In genomic region chr7:6730343-6730633, GRCh38 we compare ENCODE assay signal across 8 cellular contexts. TPM values are rescaled to one million over a fixed set of nuclear protein-coding genes. Genes with fewer than 3 reads are reported as not detected.
A peak's percentile ranks its signal among the peaks of the same experiment; 100 is the strongest.
DNase-seq lines count a peak whose midpoint lies in the region; ATAC-seq and TF ChIP-seq lines count a peak whose summit lies in the region.

No MANE protein-coding gene starts in this region.

- H3K27me3 Mint-ChIP-seq in MCF 10A (ENCODE audit: insufficient read depth, unreplicated experiment): no peaks in the 10 kb centered on the region

- intact Hi-C loops in MCF 10A (cut with micrococcal nuclease): no loop called here
- intact Hi-C loops in uterus (cut with DNase I; ENCODE audit: low total_unique reads): no loop called here

- H3K9me3 Mint-ChIP-seq in MCF 10A (ENCODE audit: unreplicated experiment): no peaks in the 10 kb centered on the region

- peaks cover 31 to 39% (median 33%) of the 10 kb centered on the region in 11 experiments for H3K36me3 ChIP-seq in BLaER1 treated with 17β-estradiol and CSF1 and Interleukin-3, amounts not matched to agents 10 nM and 100 nM
- peaks cover 27% of the 10 kb centered on the region for H3K36me3 ChIP-seq in HUES48 (ENCODE audit: control insufficient read depth, insufficient read depth, low read length)
- peaks cover 5 to 6% of the 10 kb centered on the region in 2 donors for H3K36me3 ChIP-seq in lung (ENCODE audit: control insufficient read depth in 2 of 2, insufficient read depth in 2 of 2, low read length in 2 of 2)
- H3K36me3 ChIP-seq in uterus: no peaks in the 10 kb centered on the region

- H3K4me3 Mint-ChIP-seq in MCF 10A (ENCODE audit: unreplicated experiment): peak overlapping the region; percentile 85

- H4K20me1 ChIP-seq in BLaER1 treated with 17β-estradiol and CSF1 and Interleukin-3, amounts not matched to agents 10 nM and 100 nM: peaks cover 0 to 23% (median 14%) of the 10 kb centered on the region in 11 experiments; a peak in 11 of 22 replicates

- no TSS peak for BruUV-seq in MCF 10A (replicated peaks; lab: Mats Ljungman, UMichigan)

- peaks cover 10% of the 10 kb centered on the region for H3K4me1 Mint-ChIP-seq in MCF 10A (ENCODE audit: insufficient read depth, unreplicated experiment)

- TF ChIP-seq CTCF in MCF 10A (IDR thresholded peaks at IDR 0.05; ENCODE audit: unreplicated experiment) (no peak), lung (IDR thresholded peaks at IDR 0.05; ENCODE audit: control extremely low read depth, extremely low read depth) (no peak), uterus (IDR thresholded peaks at IDR 0.05) (no peak)

- WGBS in lung, 2 donors: 1 to 4% methylated on average over 17 to 18 of the region's 18 CpGs

- H3K4me1 ChIP-seq in BLaER1 treated with 17β-estradiol and CSF1 and Interleukin-3, amounts not matched to agents 10 nM and 100 nM: peaks cover 18 to 30% (median 25%) of the 10 kb centered on the region in 10 experiments
- H3K4me1 ChIP-seq in HUES48 (ENCODE audit: control insufficient read depth, insufficient read depth, low read length) (no peaks in the 10 kb centered on the region), lung (ENCODE audit: control insufficient read depth in 2 of 2, insufficient read depth in 2 of 2, low read length in 2 of 2) (peaks cover 0 to 4% of the 10 kb centered on the region in 2 donors), uterus (no peaks in the 10 kb centered on the region)

- H3K4me2 ChIP-seq in BLaER1 treated with 17β-estradiol and CSF1 and Interleukin-3, amounts not matched to agents 10 nM and 100 nM: peak overlapping the region; percentile 80 to 97 (median 90)

- POLR2A ChIA-PET in MCF 10A (lab: Yijun Ruan, JAX): no interaction called here

- peak overlapping the region; percentile 90 to 98 (median 95) for H3K9ac ChIP-seq in BLaER1 treated with 17β-estradiol and CSF1 and Interleukin-3, amounts not matched to agents 10 nM and 100 nM
- peak overlapping the region; percentile 80 for H3K9ac ChIP-seq in HUES48 (ENCODE audit: low read depth, low read length)

- DNase-seq in MCF 10A (ENCODE audit: unreplicated experiment): no peak
- DNase-seq in lung (ENCODE audit: low spot score): no peak
- DNase-seq in uterus: no peak

- peak overlapping the region; percentile 85 to 99 (median 94) for H3K4me3 ChIP-seq in BLaER1 treated with 17β-estradiol and CSF1 and Interleukin-3, amounts not matched to agents 10 nM and 100 nM
- H3K4me3 ChIP-seq in HUES48 (ENCODE audit: low read depth, low read length): peak overlapping the region; percentile 83
- H3K4me3 ChIP-seq in lung: peak overlapping the region; percentile 97
- H3K4me3 ChIP-seq in uterus: peak overlapping the region; percentile 47 to 79

- no peak for TF ChIP-seq POLR2A in uterus (IDR thresholded peaks at IDR 0.05)

- no peaks in the 10 kb centered on the region for H3K27me3 ChIP-seq in BLaER1 treated with 17β-estradiol and CSF1 and Interleukin-3, amounts not matched to agents 10 nM and 100 nM
- H3K27me3 ChIP-seq in HUES48 (ENCODE audit: control insufficient read depth, insufficient read depth, low read length) (no peaks in the 10 kb centered on the region), lung (ENCODE audit: control insufficient read depth, insufficient read depth) (no peaks in the 10 kb centered on the region), uterus (no peaks in the 10 kb centered on the region)

- peaks cover 45% of the 10 kb centered on the region for H3K36me3 Mint-ChIP-seq in MCF 10A (ENCODE audit: insufficient read depth, unreplicated experiment)

- H3K27ac ChIP-seq in BLaER1 treated with 17β-estradiol and CSF1 and Interleukin-3, amounts not matched to agents 10 nM and 100 nM: peak overlapping the region; percentile 89 to 96 (median 93)
- H3K27ac ChIP-seq in HUES48 (ENCODE audit: low read depth, low read length): no peak overlapping the region
- H3K27ac ChIP-seq in lung (ENCODE audit: low read depth in 1 of 2, low read length in 1 of 2): peak overlapping the region; percentile 80 to 81
- peak overlapping the region; percentile 66 to 76 for H3K27ac ChIP-seq in uterus

- no peak for ATAC-seq in lung (ENCODE audit: insufficient read depth, low FRiP score)
- ATAC-seq in HG03025 (IDR thresholded peaks at IDR 0.05; ENCODE audit: low FRiP score, unreplicated experiment): no peak
- ATAC-seq in HG02852 (IDR thresholded peaks at IDR 0.05; ENCODE audit: unreplicated experiment): no peak
- ATAC-seq in GM21381 (IDR thresholded peaks at IDR 0.05; ENCODE audit: unreplicated experiment): no peak

- H3K9me3 ChIP-seq in BLaER1 treated with 17β-estradiol and CSF1 and Interleukin-3, amounts not matched to agents 10 nM and 100 nM (replicated peaks in 1 of 11): peaks cover 0 to 9% (median 0%) of the 10 kb centered on the region in 11 experiments; a peak in 5 of 22 replicates
- H3K9me3 ChIP-seq in HUES48 (ENCODE audit: control insufficient read depth, insufficient read depth, low read length) (no peaks in the 10 kb centered on the region), lung (ENCODE audit: control insufficient read depth in 2 of 2, insufficient read depth in 1 of 2, low read length in 1 of 2) (no peaks in the 10 kb centered on the region), uterus (no peaks in the 10 kb centered on the region)

- H3K27ac Mint-ChIP-seq in MCF 10A (ENCODE audit: low read depth, unreplicated experiment): peak overlapping the region; percentile 95

- CTCF ChIA-PET in MCF 10A (lab: Yijun Ruan, JAX): no interaction called here

RNA-seq across cellular contexts. Expression of gene ZNF12, which starts 23.5 kb away (rescaled TPM):
- total RNA-seq in MCF 10A (2022) (22.1 and 22.4 TPM in 2 replicates), lung (10 to 100 TPM; 22.6 to 36.5 TPM), uterus (10 to 100 TPM; 23.5 to 54.7 (median 33.9) TPM)
- 1 to 10 TPM; 9.3 to 9.4 TPM for polyA plus RNA-seq in lung

RNA-seq across cellular contexts. Expression of gene RSPH10B2, which starts 23.6 kb away (rescaled TPM):
- total RNA-seq in MCF 10A (2022) (not detected in 2 replicates), lung (1 to 10 TPM; 5.2 to 9.0 TPM), uterus (1 to 10 TPM in 1 of 4 donors, not detected in 3; 1.0 TPM)
- polyA plus RNA-seq in lung: 1 to 10 TPM; 1.4 to 3.8 TPM
